ENCODE assay signal across 9 cellular contexts in genomic region chr22:50675553-50676199, GRCh38. TPM values are rescaled to one million over a fixed set of nuclear protein-coding genes. Genes with fewer than 3 reads are reported as not detected.
A peak's percentile ranks its signal among the peaks of the same experiment; 100 is the strongest.
DNase-seq lines count a peak whose midpoint lies in the region; ATAC-seq, FAIRE-seq and TF ChIP-seq lines count a peak whose summit lies in the region.
"Had no signal": no experiment of that assay in that cellular context is flagged by ENCODE, and none has a peak within 500 bp of the region (broad histone marks: within the 10 kb centered on the region; RNA-seq: fewer than 3 reads in every experiment).

No MANE protein-coding gene starts in this region.

- H3K27me3 ChIP-seq in heart left ventricle (peaks cover 4 to 44% (median 20%) of the 10 kb centered on the region in 9 donors), Karpas-422 (ENCODE audit: low read length) (no peaks in the 10 kb centered on the region)

- TF ChIP-seq CTCF in heart left ventricle (IDR thresholded peaks at IDR 0.05): no peak
- TF ChIP-seq CTCF in mesothelial cell of epicardium (IDR thresholded peaks at IDR 0.05; ENCODE audit: unreplicated experiment): no peak

- H3K4me3 ChIP-seq in heart left ventricle (peak overlapping the region in 11 of 12 donors; percentile 42 to 75 (median 61)), Karpas-422 (ENCODE audit: low read length) (no peak overlapping the region)

- no peak overlapping the region for H3K9ac ChIP-seq in Karpas-422 (ENCODE audit: low read length)

- H3K79me2 ChIP-seq in Karpas-422 (ENCODE audit: low read length): no peaks in the 10 kb centered on the region

- H3K36me3 ChIP-seq in heart left ventricle: peaks cover 0 to 37% (median 9%) of the 10 kb centered on the region in 9 donors
- H3K36me3 ChIP-seq in Karpas-422 (ENCODE audit: insufficient read depth, low read length): no peaks in the 10 kb centered on the region

- peak overlapping the region; percentile 6 for H3K4me3 Mint-ChIP-seq in central memory CD8-positive, alpha-beta T cell
- peak overlapping the region; percentile 69 for H3K4me3 Mint-ChIP-seq in mesothelial cell of epicardium

- H3K36me3 Mint-ChIP-seq in central memory CD8-positive, alpha-beta T cell (ENCODE audit: insufficient read depth): no peaks in the 10 kb centered on the region
- H3K36me3 Mint-ChIP-seq in mesothelial cell of epicardium: no peaks in the 10 kb centered on the region

- peak overlapping the region; percentile 9 for H3K27ac Mint-ChIP-seq in central memory CD8-positive, alpha-beta T cell (ENCODE audit: low read depth)
- no peak overlapping the region for H3K27ac Mint-ChIP-seq in mesothelial cell of epicardium

- intact Hi-C loops in heart left ventricle (cut with DNase I) (loop anchor here in 1 of 10 donors (5.0 kb wide), 1 partner anchor 37 kb away; no protein-coding TSS in a partner anchor), Right ventricle myocardium inferior (cut with DNase I) (no loop called here)

- no peak for TF ChIP-seq POLR2A in heart left ventricle (IDR thresholded peaks at IDR 0.05)

- peak in 1 of 5 donors; percentile 6 for DNase-seq in heart left ventricle
- no peak for DNase-seq in Right ventricle myocardium inferior (ENCODE audit: missing footprints)
- no peak for DNase-seq in central memory CD8-positive, alpha-beta T cell (ENCODE audit: low spot score in 2 of 2)
- no peak for DNase-seq in mesothelial cell of epicardium (ENCODE audit: low spot score in 2 of 2, unreplicated experiment in 2 of 2)
- DNase-seq in urothelium cell line (ENCODE audit: low spot score): no peak
- DNase-seq in NCI-H446 (lab: John Stamatoyannopoulos, UW): no peak
- no peak for DNase-seq in Karpas-422
- DNase-seq: stimulated activated CD4-positive, alpha-beta T cell treated with anti-CD3 and anti-CD28 coated beads, Interleukin-1b, Interleukin-23, amount 100 ng/mL, for 48 hours had no signal

- H3K9me3 ChIP-seq in heart left ventricle (no peaks in the 10 kb centered on the region), Karpas-422 (ENCODE audit: low read length) (peaks cover 4% of the 10 kb centered on the region; the same call in 1 of the 2 replicates)

- no peaks in the 10 kb centered on the region for H3K9me3 Mint-ChIP-seq in central memory CD8-positive, alpha-beta T cell
- no peaks in the 10 kb centered on the region for H3K9me3 Mint-ChIP-seq in mesothelial cell of epicardium

- no peaks in the 10 kb centered on the region for H4K20me1 ChIP-seq in Karpas-422 (ENCODE audit: insufficient read depth, low read depth, low read length)

- H3K4me1 ChIP-seq in heart left ventricle (peaks cover 0 to 55% (median 9%) of the 10 kb centered on the region in 12 donors), Karpas-422 (ENCODE audit: low read length) (no peaks in the 10 kb centered on the region)

- ATAC-seq in heart left ventricle (no peak), Right ventricle myocardium inferior (no peak), GM21367 (IDR thresholded peaks at IDR 0.05; ENCODE audit: unreplicated experiment) (no peak)
- no peak for ATAC-seq in central memory CD8-positive, alpha-beta T cell (replicated peaks; ENCODE audit: extremely low read depth, poor library complexity, severe bottlenecking)

- H3K27ac ChIP-seq in heart left ventricle: peak overlapping the region in 8 of 12 donors; percentile 9 to 73 (median 44)
- no peak overlapping the region for H3K27ac ChIP-seq in Karpas-422 (ENCODE audit: low read length)

- H2AFZ ChIP-seq in Karpas-422 (ENCODE audit: low read length): no peak overlapping the region

- 52 to 58% (median 52%) methylated on average over 9 of the region's 9 CpGs for WGBS in heart left ventricle, 4 donors

- peaks cover 9% of the 10 kb centered on the region for H3K4me1 Mint-ChIP-seq in central memory CD8-positive, alpha-beta T cell
- peaks cover 9% of the 10 kb centered on the region for H3K4me1 Mint-ChIP-seq in mesothelial cell of epicardium

- FAIRE-seq in urothelium cell line (lab: Jason Lieb, UNC): peak; percentile 98

- H3K4me2 ChIP-seq in Karpas-422 (ENCODE audit: low read depth, low read length, poor library complexity, severe bottlenecking): no peak overlapping the region

- H3K9me2 ChIP-seq in Karpas-422 (replicated peaks; ENCODE audit: insufficient read depth, low read length): no peaks in the 10 kb centered on the region

- peaks cover 46% of the 10 kb centered on the region for H3K27me3 Mint-ChIP-seq in central memory CD8-positive, alpha-beta T cell
- peaks cover 53% of the 10 kb centered on the region for H3K27me3 Mint-ChIP-seq in mesothelial cell of epicardium (ENCODE audit: low read depth)

RNA-seq across cellular contexts. Expression of gene SHANK3, which starts 3.1 kb away (rescaled TPM):
- 10 to 100 TPM; 11.3 to 36.0 (median 21.9) TPM for total RNA-seq in heart left ventricle
- polyA plus RNA-seq in heart left ventricle: 10 to 100 TPM; 14.9 to 23.2 TPM
- total RNA-seq in Right ventricle myocardium inferior: 22.2 TPM
- 14.2 to 14.8 TPM (median 14.3 TPM) in 3 replicates for total RNA-seq in mesothelial cell of epicardium
- 0.04 TPM in 1 of 2 replicates, not detected in the other for total RNA-seq in Karpas-422 (2014; rRNA removed; shearing (Covaris generic); ENCODE audit: low replicate concordance)

RNA-seq across cellular contexts. Expression of gene ARSA, which starts 47.7 kb away (rescaled TPM):
- total RNA-seq in heart left ventricle (10 to 100 TPM; 19.1 to 40.5 (median 27.2) TPM), Right ventricle myocardium inferior (21.3 TPM), mesothelial cell of epicardium (45.2 to 51.5 TPM (median 49.9 TPM) in 3 replicates)
- 10 to 100 TPM; 16.7 to 25.0 TPM for polyA plus RNA-seq in heart left ventricle
- total RNA-seq in Karpas-422 (2014; rRNA removed; shearing (Covaris generic); ENCODE audit: low replicate concordance): 24.3 and 41.1 TPM in 2 replicates

Comparison
In these comparisons a context has a peak if more than half of its experiments do, and no peak if none do; other contexts are left out.
1. RNA of gene SHANK3, which starts 3.1 kb away (total RNA-seq): 22.2 TPM in Right ventricle myocardium inferior (single experiment), 11.3 to 36.0 TPM in heart left ventricle and 14.2 to 14.8 TPM in mesothelial cell of epicardium; 0.04 TPM in Karpas-422; every median in the first group is over 10 times any median in the second.